ENCODE assay signal across 10 cellular contexts in the genomic region with DNA sequence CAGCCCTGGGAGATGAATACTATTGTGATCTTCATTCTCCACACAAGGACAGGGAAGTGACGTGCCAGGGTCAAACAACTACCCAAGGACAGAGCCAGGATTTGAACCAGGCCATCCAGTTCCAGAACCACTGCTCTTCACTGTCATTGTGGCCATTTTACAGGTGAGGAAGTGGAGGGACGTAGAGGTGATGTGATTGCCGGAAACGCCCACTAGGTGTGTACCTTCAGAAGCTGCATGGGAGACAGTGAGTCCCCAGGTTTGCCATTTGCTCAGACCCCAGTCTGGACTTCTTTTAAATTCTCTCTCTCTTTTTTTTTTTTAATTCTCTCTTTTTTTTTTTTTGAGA.
DNase-seq lines count a peak whose midpoint lies in the region; ATAC-seq, FAIRE-seq and TF ChIP-seq lines count a peak whose summit lies in the region.
"Had no signal": no experiment of that assay in that cellular context is flagged by ENCODE, and none has a peak within 500 bp of the region (broad histone marks: within the 10 kb centered on the region; RNA-seq: fewer than 3 reads in every experiment).

No MANE protein-coding gene starts in this region.

- H3K27ac ChIP-seq in WERI-Rb-1 (peak overlapping the region; percentile 69), esophagus squamous epithelium (peak overlapping the region; percentile 88 to 96 (median 93)), muscle layer of colon (ENCODE audit: low read depth, low read length) (peak overlapping the region; percentile 87), tibial artery (peak overlapping the region; percentile 86 to 87), small intestine (ENCODE audit: low read depth in 1 of 2, low read length in 1 of 2) (peak overlapping the region in 1 of 2 donors; percentile 70)

- intact Hi-C loops in esophagus squamous epithelium (cut with DNase I) (no loop called here), tibial artery (cut with DNase I; ENCODE audit: low total_unique reads) (no loop called here)

- H3K27me3 ChIP-seq in WERI-Rb-1 (ENCODE audit: insufficient read depth, low read depth, severe bottlenecking) (no peaks in the 10 kb centered on the region), esophagus squamous epithelium (no peaks in the 10 kb centered on the region), muscle layer of colon (ENCODE audit: control insufficient read depth in 1 of 2, insufficient read depth in 2 of 2, low read length in 2 of 2) (no peaks in the 10 kb centered on the region), tibial artery (no peaks in the 10 kb centered on the region), small intestine (ENCODE audit: control insufficient read depth in 2 of 2, insufficient read depth in 2 of 2, low read length in 2 of 2) (no peaks in the 10 kb centered on the region)

- H3K9ac ChIP-seq in muscle layer of colon (ENCODE audit: low read length), result no peak overlapping the region

- FAIRE-seq in small intestine (lab: Jason Lieb, UNC), result no peak

- no peak for ATAC-seq in activated CD4-positive, CD25-positive, alpha-beta regulatory T cell treated with anti-CD3 and anti-CD28 coated beads, Interleukin-2, amount 50 U/mL, for 24 hours
- ATAC-seq: activated CD8-positive, alpha-beta T cell treated with anti-CD3 and anti-CD28 coated beads for 36 hours had no signal

- no peaks in the 10 kb centered on the region for H3K36me3 ChIP-seq in WERI-Rb-1
- peaks cover 0 to 6% (median 0%) of the 10 kb centered on the region in 3 donors for H3K36me3 ChIP-seq in esophagus squamous epithelium
- no peaks in the 10 kb centered on the region for H3K36me3 ChIP-seq in muscle layer of colon (ENCODE audit: insufficient read depth, low read length)
- H3K36me3 ChIP-seq in tibial artery, result no peaks in the 10 kb centered on the region
- H3K36me3 ChIP-seq in small intestine (ENCODE audit: control insufficient read depth in 2 of 2, insufficient read depth in 2 of 2, low read length in 2 of 2), result no peaks in the 10 kb centered on the region

- no peaks in the 10 kb centered on the region for H3K9me3 ChIP-seq in WERI-Rb-1 (ENCODE audit: severe bottlenecking)
- H3K9me3 ChIP-seq in esophagus squamous epithelium, result no peaks in the 10 kb centered on the region
- H3K9me3 ChIP-seq in muscle layer of colon (ENCODE audit: low read length), result no peaks in the 10 kb centered on the region
- no peaks in the 10 kb centered on the region for H3K9me3 ChIP-seq in tibial artery
- H3K9me3 ChIP-seq in small intestine (ENCODE audit: control insufficient read depth, low read depth), result no peaks in the 10 kb centered on the region

- DNase-seq in WERI-Rb-1, result no peak
- no peak for DNase-seq in esophagus squamous epithelium (lab: John Stamatoyannopoulos, UW)
- DNase-seq in tibial artery, result no peak
- DNase-seq in HUDEP-2 (lab: John Stamatoyannopoulos, UW; ENCODE audit: unreplicated experiment in 76 of 76), result no peak
- no peak for DNase-seq in NCI-H510A (lab: John Stamatoyannopoulos, UW)
- no peak for DNase-seq in small intestine
- DNase-seq: activated CD8-positive, alpha-beta T cell treated with anti-CD3 and anti-CD28 coated beads for 36 hours; activated naive CD8-positive, alpha-beta T cell treated with anti-CD3 and anti-CD28 coated beads, Interleukin-2, amount 10 ng/mL, durations not matched to agents 7 days and 5 days had no signal

- 50 to 54% methylated on average over 3 to 4 of the region's 4 CpGs for WGBS in esophagus squamous epithelium, 2 donors
- WGBS in small intestine, 3 donors, result 61 to 79% (median 79%) methylated on average over 4 of the region's 4 CpGs

- no peak overlapping the region for H3K4me3 ChIP-seq in WERI-Rb-1 (ENCODE audit: low read depth, low read length)
- peak overlapping the region in 2 of 4 donors; percentile 2 to 46 for H3K4me3 ChIP-seq in esophagus squamous epithelium
- peak overlapping the region in 1 of 2 donors; percentile 37 for H3K4me3 ChIP-seq in muscle layer of colon (ENCODE audit: low read depth in 1 of 2, low read length in 2 of 2)
- H3K4me3 ChIP-seq in tibial artery, result peak overlapping the region; percentile 27 to 45
- H3K4me3 ChIP-seq in small intestine (ENCODE audit: low read depth in 1 of 2, low read length in 2 of 2), result no peak overlapping the region

- TF ChIP-seq POLR2A in esophagus squamous epithelium (IDR thresholded peaks at IDR 0.05), result no peak

- peaks cover 34 to 72% (median 48%) of the 10 kb centered on the region in 3 donors for H3K4me1 ChIP-seq in esophagus squamous epithelium
- peaks cover 25% of the 10 kb centered on the region for H3K4me1 ChIP-seq in muscle layer of colon (ENCODE audit: insufficient read depth, low read length)
- H3K4me1 ChIP-seq in tibial artery, result peaks cover 6 to 80% (median 63%) of the 10 kb centered on the region in 4 donors
- H3K4me1 ChIP-seq in small intestine (ENCODE audit: control insufficient read depth in 2 of 2, insufficient read depth in 1 of 2, low read depth in 1 of 2, low read length in 1 of 2), result no peaks in the 10 kb centered on the region

- TF ChIP-seq CTCF in WERI-Rb-1 (IDR thresholded peaks at IDR 0.05; ENCODE audit: low read depth, low read length), result 0 out of 2 replicates have a peak, but pooled peaks have one; percentile 14
- peak in 2 of 6 experiments; percentile 15 to 26 for TF ChIP-seq CTCF in esophagus squamous epithelium (IDR thresholded peaks at IDR 0.05)
- TF ChIP-seq CTCF in tibial artery (IDR thresholded peaks at IDR 0.05), result no peak

Comparison
In these comparisons a context has a peak if more than half of its experiments do, and no peak if none do; other contexts are left out.
1. H3K4me3 ChIP-seq: peak in tibial artery (2 of 2); none in WERI-Rb-1 (single experiment) and small intestine (0 of 2).